8 cellular contexts compared by ENCODE assay signal in the genomic region with DNA sequence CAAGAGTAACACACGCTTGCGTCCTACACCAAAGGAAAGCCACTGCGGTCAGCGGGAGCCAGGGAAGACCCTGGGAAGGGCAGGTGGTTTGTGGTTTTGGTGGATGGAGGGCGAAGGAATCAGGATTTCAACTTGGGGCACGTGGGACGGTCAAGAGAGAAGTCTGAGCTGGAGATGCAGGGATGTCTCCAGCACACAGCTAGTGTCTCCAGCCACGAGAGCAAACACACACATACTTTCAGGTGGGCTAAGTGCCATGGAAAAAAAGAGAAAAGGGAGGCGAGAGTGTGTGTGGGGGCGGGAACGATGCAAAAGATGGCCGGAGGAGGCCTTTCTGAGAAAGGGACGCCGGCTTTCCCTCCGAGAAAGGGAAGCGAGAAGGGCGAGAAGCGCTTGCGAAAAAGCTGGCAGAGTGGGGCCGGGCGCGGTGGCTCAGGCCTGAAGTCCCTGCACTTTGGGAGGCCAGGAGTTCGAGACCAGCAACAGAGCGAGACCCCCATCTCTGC. TPM values are rescaled to one million over a fixed set of nuclear protein-coding genes. Genes with fewer than 3 reads are reported as not detected.
DNase-seq lines count a peak whose midpoint lies in the region; ATAC-seq and TF ChIP-seq lines count a peak whose summit lies in the region.

No MANE protein-coding gene starts in this region.

- no peak for TF ChIP-seq POLR2A in tibial nerve (IDR thresholded peaks at IDR 0.05)

- TF ChIP-seq EP300 in tibial nerve (IDR thresholded peaks at IDR 0.05), result no peak

- WGBS in esophagus, 2 donors, result 20 to 21% methylated on average over 24 of the region's 24 CpGs
- 27 to 33% methylated on average over 24 of the region's 24 CpGs for WGBS in tibial nerve, 2 donors

- DNase-seq in AML-193 (lab: John Stamatoyannopoulos, UW), result peak; percentile 8 to 25
- DNase-seq in Jurkat, Clone E6-1 (ENCODE audit: low read depth, low spot score), result no peak
- DNase-seq in activated CD8-positive, alpha-beta memory T cell treated with anti-CD3 and anti-CD28 coated beads, Interleukin-2, amount 10 ng/mL, durations not matched to agents 7 days and 5 days, result peak; percentile 61
- peak; percentile 18 for DNase-seq in natural killer cell
- no peak for DNase-seq in tibial nerve (ENCODE audit: low spot score in 2 of 2)
- DNase-seq in NCI-H2081 (lab: John Stamatoyannopoulos, UW), result no peak

- TF ChIP-seq CTCF in natural killer cell (IDR thresholded peaks at IDR 0.05) (no peak), tibial nerve (IDR thresholded peaks at IDR 0.05) (no peak)

- H3K4me3 ChIP-seq in Jurkat, Clone E6-1 (ENCODE audit: low read length), result peak overlapping the region; percentile 97
- peak overlapping the region; percentile 49 to 91 for H3K4me3 ChIP-seq in esophagus (ENCODE audit: low read depth in 1 of 2, low read length in 2 of 2)
- peak overlapping the region; percentile 73 to 99 (median 90) for H3K4me3 ChIP-seq in tibial nerve

- H3K36me3 ChIP-seq in esophagus (ENCODE audit: control insufficient read depth in 2 of 2, insufficient read depth in 2 of 2, low read length in 1 of 2) (no peaks in the 10 kb centered on the region), tibial nerve (peaks cover 0 to 15% (median 3%) of the 10 kb centered on the region in 3 donors)

- peak overlapping the region; percentile 96 for H3K27ac Mint-ChIP-seq in activated CD8-positive, alpha-beta memory T cell treated with anti-CD3 and anti-CD28 coated beads, Interleukin-2, amount 10 ng/mL, durations not matched to agents 7 days and 5 days
- H3K27ac Mint-ChIP-seq in natural killer cell, result peak overlapping the region; percentile 96 to 98

- peaks cover 19% of the 10 kb centered on the region for H3K36me3 Mint-ChIP-seq in activated CD8-positive, alpha-beta memory T cell treated with anti-CD3 and anti-CD28 coated beads, Interleukin-2, amount 10 ng/mL, durations not matched to agents 7 days and 5 days
- H3K36me3 Mint-ChIP-seq in natural killer cell, result peaks cover 3% of the 10 kb centered on the region

- H3K27ac ChIP-seq in esophagus (ENCODE audit: low read depth in 2 of 2, low read length in 1 of 2) (peak overlapping the region; percentile 91 to 98), tibial nerve (peak overlapping the region; percentile 98 to 100 (median 100))

- CTCF ChIA-PET in activated CD8-positive, alpha-beta memory T cell treated with anti-CD3 and anti-CD28 coated beads, Interleukin-2, amount 10 ng/mL, durations not matched to agents 7 days and 5 days (lab: Charles Lee), result interaction anchor here (1.0 to 2.0 kb wide), 9 partner anchors 8 to 451 kb away, joined by 3 to 5 read pairs (median 4); a partner anchor contains a TSS

- H3K4me1 Mint-ChIP-seq in activated CD8-positive, alpha-beta memory T cell treated with anti-CD3 and anti-CD28 coated beads, Interleukin-2, amount 10 ng/mL, durations not matched to agents 7 days and 5 days, result peaks cover 37% of the 10 kb centered on the region
- peaks cover 38 to 42% of the 10 kb centered on the region in 2 donors for H3K4me1 Mint-ChIP-seq in natural killer cell

- peak overlapping the region; percentile 99 for H3K4me3 Mint-ChIP-seq in activated CD8-positive, alpha-beta memory T cell treated with anti-CD3 and anti-CD28 coated beads, Interleukin-2, amount 10 ng/mL, durations not matched to agents 7 days and 5 days
- H3K4me3 Mint-ChIP-seq in natural killer cell, result peak overlapping the region; percentile 97

- H3K9me3 ChIP-seq in esophagus (ENCODE audit: control insufficient read depth in 2 of 2, insufficient read depth in 1 of 2, low read depth in 1 of 2, low read length in 1 of 2), result no peaks in the 10 kb centered on the region
- no peaks in the 10 kb centered on the region for H3K9me3 ChIP-seq in tibial nerve

- ATAC-seq in activated CD8-positive, alpha-beta memory T cell treated with anti-CD3 and anti-CD28 coated beads, Interleukin-2, amount 10 ng/mL, durations not matched to agents 7 days and 5 days, result no peak
- ATAC-seq in natural killer cell (no peak), GM19324 (IDR thresholded peaks at IDR 0.05; ENCODE audit: low FRiP score, unreplicated experiment) (no peak)

- H3K27me3 Mint-ChIP-seq in activated CD8-positive, alpha-beta memory T cell treated with anti-CD3 and anti-CD28 coated beads, Interleukin-2, amount 10 ng/mL, durations not matched to agents 7 days and 5 days, result peaks cover 7% of the 10 kb centered on the region
- no peaks in the 10 kb centered on the region for H3K27me3 Mint-ChIP-seq in natural killer cell (ENCODE audit: low read depth in 2 of 2)

- H3K4me1 ChIP-seq in esophagus (ENCODE audit: control insufficient read depth in 2 of 2, insufficient read depth in 2 of 2, low read length in 1 of 2), result peaks cover 5% of the 10 kb centered on the region in 2 donors
- H3K4me1 ChIP-seq in tibial nerve, result peaks cover 0 to 43% (median 20%) of the 10 kb centered on the region in 4 donors

- H3K27me3 ChIP-seq in esophagus (ENCODE audit: control insufficient read depth in 1 of 2, insufficient read depth in 2 of 2, low read length in 2 of 2) (no peaks in the 10 kb centered on the region), tibial nerve (no peaks in the 10 kb centered on the region)

- no peaks in the 10 kb centered on the region for H3K9me3 Mint-ChIP-seq in activated CD8-positive, alpha-beta memory T cell treated with anti-CD3 and anti-CD28 coated beads, Interleukin-2, amount 10 ng/mL, durations not matched to agents 7 days and 5 days (ENCODE audit: low read depth)
- H3K9me3 Mint-ChIP-seq in natural killer cell, result no peaks in the 10 kb centered on the region

- intact Hi-C loops in natural killer cell (cut with micrococcal nuclease), result loop anchor here (2.0 to 5.0 kb wide), 2 partner anchors 224 to 605 kb away; a partner anchor contains a TSS

RNA-seq across cellular contexts. Expression of a gene that starts 1.4 kb away (rescaled TPM):
- polyA plus RNA-seq in Jurkat, Clone E6-1 (2012; ENCODE audit: insufficient read depth, insufficient read length), result 75.6 TPM
- total RNA-seq in activated CD8-positive, alpha-beta memory T cell treated with anti-CD3 and anti-CD28 coated beads, Interleukin-2, amount 10 ng/mL, durations not matched to agents 7 days and 5 days, result 100 to 1,000 TPM; 191 to 215 TPM
- polyA plus RNA-seq in esophagus, result 10 to 100 TPM; 28.8 to 37.6 TPM
- total RNA-seq in natural killer cell, result 100 to 1,000 TPM; 291 to 314 (median 302) TPM
- total RNA-seq in tibial nerve, result 100 to 1,000 TPM; 106 to 164 (median 152) TPM

Comparison
In these comparisons a context has a peak if more than half of its experiments do, and no peak if none do; other contexts are left out.
1. DNase-seq: peak in AML-193 (2 of 2), activated CD8-positive, alpha-beta memory T cell treated with anti-CD3 and anti-CD28 coated beads, Interleukin-2, amount 10 ng/mL, durations not matched to agents 7 days and 5 days (single experiment) and natural killer cell (single experiment); none in Jurkat, Clone E6-1 (single experiment), tibial nerve (0 of 2) and NCI-H2081 (0 of 2).
2. Peak in every context shown above with its lines, with median percentiles within 50 percentile points of each other: H3K4me3 ChIP-seq.